14 cellular contexts compared by ENCODE assay signal in the genomic region with DNA sequence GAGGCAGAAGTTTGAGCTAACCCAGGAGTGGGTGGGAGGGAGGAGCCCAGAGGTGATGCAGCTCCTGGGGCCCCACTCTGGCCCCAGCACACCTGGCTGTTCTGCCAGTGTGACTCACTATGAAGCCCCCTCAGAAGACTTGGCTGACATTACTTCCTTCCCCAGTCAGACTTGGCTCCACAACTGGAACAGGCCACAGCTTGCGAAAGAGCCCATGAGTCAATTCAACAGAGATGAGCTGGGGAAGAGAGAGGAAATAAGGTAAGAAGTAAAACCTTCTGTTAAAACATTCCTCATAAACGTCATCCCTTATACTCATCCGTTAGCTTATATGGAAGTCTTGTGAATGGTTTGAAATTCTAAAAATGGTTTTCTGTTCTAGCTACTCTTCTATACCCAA.
A peak's percentile ranks its signal among the peaks of the same experiment; 100 is the strongest.
DNase-seq lines count a peak whose midpoint lies in the region; ATAC-seq and TF ChIP-seq lines count a peak whose summit lies in the region.
"Had no signal": no experiment of that assay in that cellular context is flagged by ENCODE, and none has a peak within 500 bp of the region (broad histone marks: within the 10 kb centered on the region; RNA-seq: fewer than 3 reads in every experiment).

No MANE protein-coding gene starts in this region.

- H3K4me2 ChIP-seq in osteoblast (ENCODE audit: insufficient read depth, low read length) = no peak overlapping the region

- H3K4me1 ChIP-seq in osteoblast (ENCODE audit: insufficient read depth, low read length) (peaks cover 36% of the 10 kb centered on the region), SJCRH30 (no peaks in the 10 kb centered on the region)
- H3K4me1 ChIP-seq: left ventricle myocardium inferior, right atrium auricular region had no signal

- H3K36me3 ChIP-seq in osteoblast (ENCODE audit: insufficient read depth, low read length) (no peaks in the 10 kb centered on the region), SJCRH30 (no peaks in the 10 kb centered on the region)
- H3K36me3 ChIP-seq: left ventricle myocardium inferior, right atrium auricular region had no signal

- no peak for TF ChIP-seq CTCF in osteoblast (IDR thresholded peaks at IDR 0.05; ENCODE audit: extremely low read depth, low read depth, low read length)

- no peaks in the 10 kb centered on the region for H3K27me3 ChIP-seq in osteoblast (ENCODE audit: insufficient read depth, low read length)
- no peaks in the 10 kb centered on the region for H3K27me3 ChIP-seq in SJCRH30
- H3K27me3 ChIP-seq: right atrium auricular region had no signal

- no peak for ATAC-seq in HG03045 (IDR thresholded peaks at IDR 0.05; ENCODE audit: unreplicated experiment)

- peak overlapping the region; percentile 68 for H3K27ac ChIP-seq in osteoblast (ENCODE audit: low read depth, low read length)
- H3K27ac ChIP-seq in SJCRH30 = no peak overlapping the region
- H3K27ac ChIP-seq: left ventricle myocardium inferior, right atrium auricular region had no signal

- no peak overlapping the region for H3K4me3 ChIP-seq in osteoblast (ENCODE audit: insufficient read depth, low read length)
- H3K4me3 ChIP-seq in SJCRH30 = no peak overlapping the region
- H3K4me3 ChIP-seq: left ventricle myocardium inferior, right atrium auricular region had no signal

- H3K79me2 ChIP-seq in osteoblast (ENCODE audit: insufficient read depth, low read length) = no peaks in the 10 kb centered on the region

- no peaks in the 10 kb centered on the region for H4K20me1 ChIP-seq in osteoblast (ENCODE audit: insufficient read depth, low read length)

- peak; percentile 80 for DNase-seq in Daoy (ENCODE audit: low read depth)
- peak; percentile 53 to 80 for DNase-seq in NOMO-1 (lab: John Stamatoyannopoulos, UW; ENCODE audit: unreplicated experiment in 2 of 2)
- peak; percentile 67 for DNase-seq in dermis blood vessel endothelial cell
- DNase-seq in osteoblast (ENCODE audit: insufficient read length, low spot score, missing footprints) = peak; percentile 89
- DNase-seq in HuH-7 (ENCODE audit: low spot score) = no peak
- DNase-seq in SJCRH30 = no peak
- DNase-seq in NCI-H446 (lab: John Stamatoyannopoulos, UW) = no peak
- DNase-seq: activated CD4-positive, alpha-beta T cell treated with anti-CD3 and anti-CD28 coated beads, Interleukin-2, amount 10 ng/mL, durations not matched to agents 7 days and 5 days; H9; left ventricle myocardium inferior; NCI-H2107; SHP77 had no signal

- no peaks in the 10 kb centered on the region for H3K9me3 ChIP-seq in osteoblast (ENCODE audit: low read depth, low read length)
- H3K9me3 ChIP-seq in SJCRH30 (replicated peaks) = no peaks in the 10 kb centered on the region
- H3K9me3 ChIP-seq: left ventricle myocardium inferior, right atrium auricular region had no signal

- no peak overlapping the region for H2AFZ ChIP-seq in osteoblast (ENCODE audit: low read length)

Comparison
In these comparisons a context has a peak if more than half of its experiments do, and no peak if none do; other contexts are left out.
1. DNase-seq: peak in Daoy (single experiment), NOMO-1 (2 of 2), dermis blood vessel endothelial cell (single experiment) and osteoblast (single experiment); none in HuH-7 (single experiment), SJCRH30 (0 of 2) and NCI-H446 (0 of 2).